In the genomic region with DNA sequence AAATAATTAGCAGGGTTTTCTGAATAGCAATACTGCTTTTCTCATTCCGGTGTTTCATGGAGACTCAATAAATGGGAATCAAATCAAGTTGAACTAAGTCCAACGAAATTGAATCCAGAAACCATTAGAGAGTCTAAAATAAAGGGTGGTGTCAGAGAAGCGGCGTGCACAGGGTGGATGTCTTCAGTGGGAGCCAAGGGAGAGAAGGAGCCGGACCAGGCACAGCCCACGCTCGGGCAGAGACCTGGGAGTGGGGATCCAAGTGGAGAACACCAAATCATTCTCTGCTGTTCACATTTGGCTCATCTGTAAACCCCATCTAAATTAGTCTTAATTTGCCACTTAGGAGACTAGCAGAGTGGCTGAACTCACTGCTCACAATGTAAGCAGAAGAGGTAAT, we compare ENCODE assay signal across 22 cellular contexts.
"Had no signal": no experiment of that assay in that cellular context is flagged by ENCODE, and none has a peak within 500 bp of the region (broad histone marks: within the 10 kb centered on the region; RNA-seq: fewer than 3 reads in every experiment).

No MANE protein-coding gene starts in this region.

- DNase-seq: cerebellar nuclear complex; cortex of kidney; effector CD4-positive, alpha-beta T cell; foreskin keratinocyte; heart left ventricle; kidney; mesendoderm; naive thymus-derived CD4-positive, alpha-beta T cell; pancreas; sigmoid colon; stimulated activated CD4-positive, alpha-beta T cell treated with anti-CD3 and anti-CD28 coated beads, Interleukin-2, amount 100 ng/mL, for 24 hours; stimulated activated CD4-positive, alpha-beta T cell treated with anti-CD3 and anti-CD28 coated beads, Interleukin-4, amount 100 ng/mL, for 24 hours; stimulated activated naive CD4-positive, alpha-beta T cell treated with Interleukin-2 at 50 U/mL for 16 hours; stomach; testis; upper lobe of left lung had no signal

- H3K9me3 Mint-ChIP-seq: nephron had no signal

- H3K36me3 Mint-ChIP-seq: naive thymus-derived CD4-positive, alpha-beta T cell; stimulated activated effector memory CD8-positive, alpha-beta T cell treated with anti-CD3 and anti-CD28 coated beads, Interleukin-12 subunit alpha, Interleukin-12 subunit beta, amount 100 ng/mL, for 72 hours had no signal

- ATAC-seq: esophagus mucosa; foreskin keratinocyte; gastroesophageal sphincter; heart left ventricle; left lobe of liver; naive thymus-derived CD4-positive, alpha-beta T cell; pancreas; stimulated activated effector memory CD8-positive, alpha-beta T cell treated with anti-CD3 and anti-CD28 coated beads, Interleukin-12 subunit alpha, Interleukin-12 subunit beta, amount 100 ng/mL, for 72 hours had no signal

- H3K27me3 Mint-ChIP-seq: naive thymus-derived CD4-positive, alpha-beta T cell; progenitor cell of endocrine pancreas had no signal

- H3K4me1 Mint-ChIP-seq: nephron; stimulated activated effector memory CD8-positive, alpha-beta T cell treated with anti-CD3 and anti-CD28 coated beads, Interleukin-12 subunit alpha, Interleukin-12 subunit beta, amount 100 ng/mL, for 72 hours had no signal

- H3K27ac Mint-ChIP-seq: nephron; progenitor cell of endocrine pancreas; stimulated activated effector memory CD8-positive, alpha-beta T cell treated with anti-CD3 and anti-CD28 coated beads, Interleukin-12 subunit alpha, Interleukin-12 subunit beta, amount 100 ng/mL, for 72 hours had no signal

- H3K4me3 Mint-ChIP-seq: naive thymus-derived CD4-positive, alpha-beta T cell; nephron; stimulated activated effector memory CD8-positive, alpha-beta T cell treated with anti-CD3 and anti-CD28 coated beads, Interleukin-12 subunit alpha, Interleukin-12 subunit beta, amount 100 ng/mL, for 72 hours had no signal
